In the genomic region with DNA sequence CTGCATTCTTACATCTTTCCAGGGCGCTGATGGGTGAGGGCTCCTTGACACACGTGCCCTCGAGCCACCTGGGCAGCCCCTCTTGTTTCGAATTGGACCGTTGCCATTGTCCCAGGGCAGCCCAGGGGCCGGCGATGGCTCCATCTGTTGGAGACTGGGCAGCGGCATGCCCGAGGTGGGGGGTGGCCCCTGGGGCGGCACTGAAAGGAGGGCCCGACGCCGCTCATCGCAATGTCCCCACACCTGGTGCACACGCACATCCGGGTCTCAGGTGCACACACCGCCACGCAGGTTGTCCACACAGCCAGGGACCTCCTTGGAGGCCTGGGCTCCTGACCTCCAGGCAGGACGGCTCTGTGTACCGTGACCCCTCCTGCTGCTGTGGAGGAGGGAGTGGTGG, we compare ENCODE assay signal across 2 cellular contexts.
A peak's percentile ranks its signal among the peaks of the same experiment; 100 is the strongest.
TF ChIP-seq lines count a peak whose summit lies in the region.

No MANE protein-coding gene starts in this region.

TF ChIP-seq in HepG2, 621 proteins besides CTCF, POLR2A, EP300 and RAD21:
- TF ChIP-seq, protein P1, sequence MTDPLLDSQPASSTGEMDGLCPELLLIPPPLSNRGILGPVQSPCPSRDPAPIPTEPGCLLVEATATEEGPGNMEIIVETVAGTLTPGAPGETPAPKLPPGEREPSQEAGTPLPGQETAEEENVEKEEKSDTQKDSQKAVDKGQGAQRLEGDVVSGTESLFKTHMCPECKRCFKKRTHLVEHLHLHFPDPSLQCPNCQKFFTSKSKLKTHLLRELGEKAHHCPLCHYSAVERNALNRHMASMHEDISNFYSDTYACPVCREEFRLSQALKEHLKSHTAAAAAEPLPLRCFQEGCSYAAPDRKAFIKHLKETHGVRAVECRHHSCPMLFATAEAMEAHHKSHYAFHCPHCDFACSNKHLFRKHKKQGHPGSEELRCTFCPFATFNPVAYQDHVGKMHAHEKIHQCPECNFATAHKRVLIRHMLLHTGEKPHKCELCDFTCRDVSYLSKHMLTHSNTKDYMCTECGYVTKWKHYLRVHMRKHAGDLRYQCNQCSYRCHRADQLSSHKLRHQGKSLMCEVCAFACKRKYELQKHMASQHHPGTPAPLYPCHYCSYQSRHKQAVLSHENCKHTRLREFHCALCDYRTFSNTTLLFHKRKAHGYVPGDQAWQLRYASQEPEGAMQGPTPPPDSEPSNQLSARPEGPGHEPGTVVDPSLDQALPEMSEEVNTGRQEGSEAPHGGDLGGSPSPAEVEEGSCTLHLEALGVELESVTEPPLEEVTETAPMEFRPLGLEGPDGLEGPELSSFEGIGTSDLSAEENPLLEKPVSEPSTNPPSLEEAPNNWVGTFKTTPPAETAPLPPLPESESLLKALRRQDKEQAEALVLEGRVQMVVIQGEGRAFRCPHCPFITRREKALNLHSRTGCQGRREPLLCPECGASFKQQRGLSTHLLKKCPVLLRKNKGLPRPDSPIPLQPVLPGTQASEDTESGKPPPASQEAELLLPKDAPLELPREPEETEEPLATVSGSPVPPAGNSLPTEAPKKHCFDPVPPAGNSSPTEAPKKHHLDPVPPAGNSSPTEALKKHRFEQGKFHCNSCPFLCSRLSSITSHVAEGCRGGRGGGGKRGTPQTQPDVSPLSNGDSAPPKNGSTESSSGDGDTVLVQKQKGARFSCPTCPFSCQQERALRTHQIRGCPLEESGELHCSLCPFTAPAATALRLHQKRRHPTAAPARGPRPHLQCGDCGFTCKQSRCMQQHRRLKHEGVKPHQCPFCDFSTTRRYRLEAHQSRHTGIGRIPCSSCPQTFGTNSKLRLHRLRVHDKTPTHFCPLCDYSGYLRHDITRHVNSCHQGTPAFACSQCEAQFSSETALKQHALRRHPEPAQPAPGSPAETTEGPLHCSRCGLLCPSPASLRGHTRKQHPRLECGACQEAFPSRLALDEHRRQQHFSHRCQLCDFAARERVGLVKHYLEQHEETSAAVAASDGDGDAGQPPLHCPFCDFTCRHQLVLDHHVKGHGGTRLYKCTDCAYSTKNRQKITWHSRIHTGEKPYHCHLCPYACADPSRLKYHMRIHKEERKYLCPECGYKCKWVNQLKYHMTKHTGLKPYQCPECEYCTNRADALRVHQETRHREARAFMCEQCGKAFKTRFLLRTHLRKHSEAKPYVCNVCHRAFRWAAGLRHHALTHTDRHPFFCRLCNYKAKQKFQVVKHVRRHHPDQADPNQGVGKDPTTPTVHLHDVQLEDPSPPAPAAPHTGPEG (CRISPR knock-in tag; IDR thresholded peaks at IDR 0.05), result no peak
- TF ChIP-seq, protein P2, sequence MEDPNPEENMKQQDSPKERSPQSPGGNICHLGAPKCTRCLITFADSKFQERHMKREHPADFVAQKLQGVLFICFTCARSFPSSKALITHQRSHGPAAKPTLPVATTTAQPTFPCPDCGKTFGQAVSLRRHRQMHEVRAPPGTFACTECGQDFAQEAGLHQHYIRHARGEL (CRISPR knock-in tag; IDR thresholded peaks at IDR 0.05), result 0 out of 2 replicates have a peak, but pooled peaks have one; percentile 55

TF ChIP-seq in H1, 55 proteins besides CTCF, POLR2A, EP300 and RAD21:
- TF ChIP-seq EGR1 (IDR thresholded peaks at IDR 0.05; ENCODE audit: borderline replicate concordance, low read depth, low read length), result no peak
- no peak for TF ChIP-seq JUN (IDR thresholded peaks at IDR 0.05; ENCODE audit: low read depth, low read length)
- no peak for TF ChIP-seq BACH1 (IDR thresholded peaks at IDR 0.05; ENCODE audit: low read length)
- TF ChIP-seq TAF7 (optimal IDR thresholded peaks at IDR 0.05; ENCODE audit: borderline replicate concordance, low read depth, low read length), result no peak
- no peak for TF ChIP-seq CEBPB (IDR thresholded peaks at IDR 0.05; ENCODE audit: low read depth, low read length)
- TF ChIP-seq BCL11A (IDR thresholded peaks at IDR 0.05; ENCODE audit: low read depth in 2 of 2, low read length in 2 of 2), result no peak
- no peak for TF ChIP-seq RXRA (IDR thresholded peaks at IDR 0.05; ENCODE audit: insufficient read depth, low read depth, low read length)
- TF ChIP-seq SIN3A (conservative IDR thresholded peaks at IDR 0.05 in 1 of 2, IDR thresholded peaks at IDR 0.05 in 1 of 2; ENCODE audit: low read depth in 1 of 2, low read length in 2 of 2), result no peak
- no peak for TF ChIP-seq KDM5A (IDR thresholded peaks at IDR 0.05; ENCODE audit: low read length)
- no peak for TF ChIP-seq RNF2 (IDR thresholded peaks at IDR 0.05; ENCODE audit: borderline replicate concordance, low read depth, low read length, missing control alignments, poor library complexity, severe bottlenecking)
- no peak for TF ChIP-seq SUZ12 (IDR thresholded peaks at IDR 0.05; ENCODE audit: low read length)
- no peak for TF ChIP-seq NANOG (IDR thresholded peaks at IDR 0.05; ENCODE audit: insufficient read depth, low read depth, low read length, poor library complexity, severe bottlenecking)
